22 cellular contexts compared by ENCODE assay signal in the genomic region with DNA sequence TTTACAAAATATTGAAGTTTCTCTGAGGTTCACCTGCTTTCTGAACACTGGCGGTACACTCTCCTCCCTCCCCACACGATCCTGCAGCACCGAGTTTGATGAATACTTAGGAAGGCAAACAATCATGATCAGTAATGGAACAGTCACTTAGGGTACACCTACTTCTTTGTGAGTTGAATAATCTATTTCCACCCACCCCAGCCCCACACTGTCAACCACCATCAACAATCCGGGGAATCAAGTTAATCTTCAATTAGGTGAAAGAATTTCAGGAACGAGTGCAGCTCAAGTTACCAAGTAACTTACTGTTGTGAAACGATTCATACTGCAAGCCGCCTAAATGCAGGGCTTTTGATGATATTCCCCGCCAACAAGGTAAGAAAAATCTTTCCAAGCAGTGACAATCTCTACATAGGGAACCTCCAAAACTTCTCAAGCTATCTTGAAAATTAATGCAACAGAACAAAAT.
DNase-seq lines count a peak whose midpoint lies in the region; ATAC-seq, FAIRE-seq and TF ChIP-seq lines count a peak whose summit lies in the region.
"Had no signal": no experiment of that assay in that cellular context is flagged by ENCODE, and none has a peak within 500 bp of the region (broad histone marks: within the 10 kb centered on the region; RNA-seq: fewer than 3 reads in every experiment).

No MANE protein-coding gene starts in this region.

- no peaks in the 10 kb centered on the region for H3K9me3 Mint-ChIP-seq in MCF 10A (ENCODE audit: unreplicated experiment)
- H3K9me3 Mint-ChIP-seq: activated naive CD4-positive, alpha-beta T cell treated with anti-CD3 and anti-CD28 coated beads, Interleukin-2, amount 50 U/mL, for 24 hours had no signal

- CTCF ChIA-PET in mammary epithelial cell (lab: Charles Lee; ENCODE audit: low non-redundant PET) = interaction anchor here (0.7 kb wide), 1 partner anchor 907 kb away, joined by 6 read pairs; no protein-coding TSS in a partner anchor
- CTCF ChIA-PET in MCF 10A (lab: Yijun Ruan, JAX) = interaction anchor here (0.6 kb wide), 1 partner anchor 15 kb away, joined by 3 read pairs; no protein-coding TSS in a partner anchor

- H3K27ac ChIP-seq in mammary epithelial cell (ENCODE audit: insufficient read depth, low read depth, low read length) (no peak overlapping the region), body of pancreas (peak overlapping the region; percentile 11 to 79 (median 44)), left lung (no peak overlapping the region)
- H3K27ac ChIP-seq: dorsolateral prefrontal cortex, SJSA1, vagina had no signal

- H3K9me3 ChIP-seq in mammary epithelial cell (replicated peaks; ENCODE audit: insufficient read depth, low read length) = no peaks in the 10 kb centered on the region
- H3K9me3 ChIP-seq in body of pancreas = no peaks in the 10 kb centered on the region
- H3K9me3 ChIP-seq in left lung = no peaks in the 10 kb centered on the region
- H3K9me3 ChIP-seq: SJSA1, vagina had no signal

- no peaks in the 10 kb centered on the region for H4K20me1 ChIP-seq in mammary epithelial cell (ENCODE audit: insufficient read depth, low read length)

- H3K4me2 ChIP-seq in mammary epithelial cell (ENCODE audit: insufficient read depth, low read depth, low read length) = peak overlapping the region; percentile 68

- in situ Hi-C loops in mammary epithelial cell (cut with MboI; ENCODE audit: low sequenced_read_pairs in 2 of 2) = no loop called here

- no peaks in the 10 kb centered on the region for H3K79me2 ChIP-seq in mammary epithelial cell (ENCODE audit: insufficient read depth, low read length)

- no peak for TF ChIP-seq CTCF in mammary epithelial cell (conservative IDR thresholded peaks at IDR 0.05 in 1 of 2, IDR thresholded peaks at IDR 0.05 in 1 of 2; ENCODE audit: extremely low read depth in 1 of 2, insufficient read depth in 1 of 2, low read depth in 1 of 2, low read length in 2 of 2)
- TF ChIP-seq CTCF in MCF 10A (IDR thresholded peaks at IDR 0.05; ENCODE audit: unreplicated experiment) = no peak
- no peak for TF ChIP-seq CTCF in body of pancreas (IDR thresholded peaks at IDR 0.05)
- no peak for TF ChIP-seq CTCF in left lung (IDR thresholded peaks at IDR 0.05)

- H3K4me3 Mint-ChIP-seq in MCF 10A (ENCODE audit: unreplicated experiment) = no peak overlapping the region
- H3K4me3 Mint-ChIP-seq: activated naive CD4-positive, alpha-beta T cell treated with anti-CD3 and anti-CD28 coated beads, Interleukin-2, amount 50 U/mL, for 24 hours; CD4-positive, alpha-beta memory T cell; stimulated activated naive CD8-positive, alpha-beta T cell treated with anti-CD3 and anti-CD28 coated beads, Interleukin-15, Interleukin-2, amounts not matched to agents 100 ng/mL and 50 ng/mL, for 24 hours had no signal

- no peaks in the 10 kb centered on the region for H3K36me3 Mint-ChIP-seq in MCF 10A (ENCODE audit: insufficient read depth, unreplicated experiment)
- H3K36me3 Mint-ChIP-seq: CD4-positive, alpha-beta memory T cell had no signal

- no peak for DNase-seq in mammary epithelial cell
- DNase-seq in MCF 10A (ENCODE audit: unreplicated experiment) = no peak
- DNase-seq in body of pancreas = peak; percentile 23 to 40 (median 30)
- DNase-seq in left lung = no peak
- DNase-seq in frontal cortex (ENCODE audit: low spot score in 2 of 2) = no peak
- DNase-seq in activated CD8-positive, alpha-beta memory T cell treated with anti-CD3 and anti-CD28 coated beads for 24 hours = no peak
- DNase-seq in NCI-H2227 treated with DMSO at 0.1 percent for 48 hours (lab: John Stamatoyannopoulos, UW) = no peak
- DNase-seq: activated CD4-positive, alpha-beta T cell treated with anti-CD3 and anti-CD28 coated beads for 4 hours; CD4-positive, alpha-beta memory T cell; dorsolateral prefrontal cortex; hippocampal formation; KG1; left ventricle myocardium superior; NCI-H1092 treated with DMSO at 0.1 percent for 48 hours; NCI-H226; T1000 had no signal

- H2AFZ ChIP-seq in mammary epithelial cell (ENCODE audit: low read depth, low read length) = peak overlapping the region; percentile 82

- BruUV-seq in mammary epithelial cell (replicated peaks; lab: Mats Ljungman, UMichigan) (no TSS peak), MCF 10A (replicated peaks; lab: Mats Ljungman, UMichigan) (no TSS peak)

- H3K27me3 ChIP-seq in mammary epithelial cell (ENCODE audit: insufficient read depth, low read length) (no peaks in the 10 kb centered on the region), body of pancreas (no peaks in the 10 kb centered on the region), left lung (no peaks in the 10 kb centered on the region)
- H3K27me3 ChIP-seq: SJSA1, vagina had no signal

- no peak overlapping the region for H3K27ac Mint-ChIP-seq in MCF 10A (ENCODE audit: low read depth, unreplicated experiment)
- H3K27ac Mint-ChIP-seq: activated naive CD4-positive, alpha-beta T cell treated with anti-CD3 and anti-CD28 coated beads, Interleukin-2, amount 50 U/mL, for 24 hours; CD4-positive, alpha-beta memory T cell; progenitor cell of endocrine pancreas; stimulated activated naive CD8-positive, alpha-beta T cell treated with anti-CD3 and anti-CD28 coated beads, Interleukin-15, Interleukin-2, amounts not matched to agents 100 ng/mL and 50 ng/mL, for 24 hours had no signal

- dilution Hi-C loops in mammary epithelial cell (cut with HindIII; ENCODE audit: low sequenced_read_pairs) = no loop called here

- intact Hi-C loops in mammary epithelial cell (cut with micrococcal nuclease) (no loop called here), MCF 10A (cut with micrococcal nuclease) (no loop called here), body of pancreas (cut with DNase I) (no loop called here), left lung (cut with DNase I) (no loop called here)

- H3K4me1 ChIP-seq in mammary epithelial cell (ENCODE audit: insufficient read depth, low read length) = no peaks in the 10 kb centered on the region
- peaks cover 20% of the 10 kb centered on the region for H3K4me1 ChIP-seq in body of pancreas
- peaks cover 0 to 4% of the 10 kb centered on the region in 2 donors for H3K4me1 ChIP-seq in left lung

- peak in 2 of 3 donors; percentile 10 to 14 for TF ChIP-seq POLR2A in body of pancreas (IDR thresholded peaks at IDR 0.05)

- no peak for FAIRE-seq in frontal cortex (lab: Jason Lieb, UNC)

- no peaks in the 10 kb centered on the region for H3K36me3 ChIP-seq in mammary epithelial cell (ENCODE audit: insufficient read depth, low read length)
- H3K36me3 ChIP-seq in body of pancreas (replicated peaks in 1 of 2; ENCODE audit: insufficient read depth in 1 of 2, low read depth in 2 of 2) = no peaks in the 10 kb centered on the region
- no peaks in the 10 kb centered on the region for H3K36me3 ChIP-seq in left lung
- H3K36me3 ChIP-seq: SJSA1, vagina had no signal

- H3K9ac ChIP-seq in mammary epithelial cell (ENCODE audit: insufficient read depth, low read length) = no peak overlapping the region

- POLR2A ChIA-PET in MCF 10A (lab: Yijun Ruan, JAX) = no interaction called here

- no peak overlapping the region for H3K4me3 ChIP-seq in mammary epithelial cell (replicated peaks in 1 of 3; ENCODE audit: insufficient read depth in 1 of 3, low read depth in 2 of 3, low read length in 3 of 3)
- H3K4me3 ChIP-seq in body of pancreas = no peak overlapping the region
- H3K4me3 ChIP-seq in left lung = no peak overlapping the region
- H3K4me3 ChIP-seq: dorsolateral prefrontal cortex, SJSA1, vagina had no signal

- no peaks in the 10 kb centered on the region for H3K4me1 Mint-ChIP-seq in MCF 10A (ENCODE audit: insufficient read depth, unreplicated experiment)
- H3K4me1 Mint-ChIP-seq: activated naive CD4-positive, alpha-beta T cell treated with anti-CD3 and anti-CD28 coated beads, Interleukin-2, amount 50 U/mL, for 24 hours; CD4-positive, alpha-beta memory T cell had no signal

- ATAC-seq in body of pancreas (peak; percentile 85), left lung (peak; percentile 80), GM21786 (IDR thresholded peaks at IDR 0.05; ENCODE audit: unreplicated experiment) (no peak)
- ATAC-seq: left ventricle myocardium superior had no signal

- H3K27me3 Mint-ChIP-seq in MCF 10A (ENCODE audit: insufficient read depth, unreplicated experiment) = no peaks in the 10 kb centered on the region
- H3K27me3 Mint-ChIP-seq: progenitor cell of endocrine pancreas had no signal

- 43% methylated on average over 8 of the region's 8 CpGs for WGBS in mammary epithelial cell (ENCODE audit: low coverage, missing lambda C conversion rate)
- WGBS in body of pancreas, 2 donors = 19 to 25% methylated on average over 8 of the region's 8 CpGs

Comparison
In these comparisons a context has a peak if more than half of its experiments do, and no peak if none do; other contexts are left out.
1. DNase-seq: peak in body of pancreas (4 of 4); none in mammary epithelial cell (single experiment), MCF 10A (single experiment), left lung (0 of 2), frontal cortex (0 of 2), activated CD8-positive, alpha-beta memory T cell treated with anti-CD3 and anti-CD28 coated beads for 24 hours (single experiment) and NCI-H2227 treated with DMSO at 0.1 percent for 48 hours (single experiment).
2. H3K27ac ChIP-seq: peak in body of pancreas (4 of 4); none in mammary epithelial cell (single experiment) and left lung (0 of 2).